ENCODE assay signal across 23 cellular contexts in the genomic region with DNA sequence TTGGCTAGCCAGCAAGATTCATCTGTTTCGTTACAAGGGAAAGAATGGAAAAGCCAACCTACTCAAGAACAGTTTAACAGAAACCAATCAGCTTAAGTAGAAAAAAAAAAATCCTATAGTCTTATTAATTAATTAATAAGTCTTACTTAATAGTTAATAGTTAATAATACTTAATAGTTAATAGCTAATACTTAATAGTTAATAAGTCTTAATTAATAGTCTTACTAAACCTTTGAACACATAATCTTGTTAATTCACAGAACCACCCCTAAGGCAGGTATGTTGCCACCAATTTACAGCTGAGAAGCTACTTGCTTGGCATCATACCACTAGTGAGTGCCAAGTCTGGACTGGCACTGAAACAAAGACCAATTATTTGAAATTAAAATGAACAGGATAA. TPM values are rescaled to one million over a fixed set of nuclear protein-coding genes. Genes with fewer than 3 reads are reported as not detected.
"Had no signal": no experiment of that assay in that cellular context is flagged by ENCODE, and none has a peak within 500 bp of the region (broad histone marks: within the 10 kb centered on the region; RNA-seq: fewer than 3 reads in every experiment).

No MANE protein-coding gene starts in this region.

- H3K4me3 ChIP-seq: MG63, SJCRH30 had no signal

- H3K9me3 ChIP-seq: MG63, SJCRH30 had no signal

- H3K27ac ChIP-seq: HL-60, RWPE1, SJCRH30 had no signal

- FAIRE-seq: HTR-8/SVneo had no signal

- H3K27me3 ChIP-seq: MG63, SJCRH30 had no signal

- H3K36me3 ChIP-seq: MG63, SJCRH30 had no signal

- ATAC-seq: Panc1, PC-3, SK-N-SH treated with all-trans-retinoic acid at 6 μM for 48 hours had no signal

- DNase-seq: Karpas-422, KG1, MG63, NCI-H1092, NCI-H1436, NCI-H187, NCI-H2029, NCI-H2081 treated with DMSO at 0.1 percent for 48 hours, NCI-H2171, NCI-H226, NCI-H446, NCI-H510A, NCI-H524 treated with DMSO at 0.1 percent for 48 hours, NCI-H69, NCI-H774, PC-3, SHP77, SJCRH30 had no signal

RNA-seq across cellular contexts. Expression of a gene that starts 19.9 kb away (rescaled TPM):
- total RNA-seq: PC-3, SJCRH30 had no signal

RNA-seq across cellular contexts. Expression of a gene that starts 30.1 kb away (rescaled TPM):
- total RNA-seq: PC-3, SJCRH30 had no signal
